In the genomic region with DNA sequence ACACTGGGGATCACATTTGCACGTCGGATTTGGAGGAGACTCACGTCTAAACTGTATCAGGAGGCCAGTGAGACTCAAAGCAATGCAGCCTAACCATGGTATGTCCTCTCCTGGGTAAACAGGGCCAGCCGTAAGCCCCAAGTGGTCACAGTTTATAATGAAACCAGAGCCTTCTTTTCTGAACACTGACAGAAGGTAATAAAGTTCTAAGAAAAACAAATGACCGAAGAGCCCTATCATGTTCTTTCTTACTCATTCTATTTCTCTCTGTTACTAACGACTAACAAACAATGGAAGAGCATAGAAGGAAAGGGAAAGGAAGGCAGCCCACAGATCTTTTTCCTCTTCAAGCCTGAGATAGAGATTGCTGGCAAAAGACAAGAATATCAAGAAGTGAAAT, we compare ENCODE assay signal across 26 cellular contexts.
"Had no signal": no experiment of that assay in that cellular context is flagged by ENCODE, and none has a peak within 500 bp of the region (broad histone marks: within the 10 kb centered on the region; RNA-seq: fewer than 3 reads in every experiment).

No MANE protein-coding gene starts in this region.

- H3K36me3 ChIP-seq: ascending aorta, gastrocnemius medialis, right atrium auricular region, stomach, thyroid gland, upper lobe of right lung had no signal

- H3K27me3 ChIP-seq: ascending aorta, gastrocnemius medialis, right atrium auricular region, stomach, thyroid gland, upper lobe of right lung had no signal

- H3K27ac ChIP-seq: ascending aorta, gastrocnemius medialis, parathyroid adenoma, right atrium auricular region, stomach, thyroid gland, upper lobe of right lung, VCaP had no signal

- H3K4me3 ChIP-seq: ascending aorta, gastrocnemius medialis, right atrium auricular region, stomach, thyroid gland, upper lobe of right lung had no signal

- DNase-seq: activated CD4-positive, alpha-beta memory T cell treated with anti-CD3 and anti-CD28 coated beads for 36 hours; activated CD4-positive, alpha-beta T cell treated with anti-CD3 and anti-CD28 coated beads for 48 hours; activated CD8-positive, alpha-beta memory T cell treated with anti-CD3 and anti-CD28 coated beads, Interleukin-2, amount 50 U/mL, for 4 hours; activated effector memory CD4-positive, alpha-beta T cell treated with anti-CD3 and anti-CD28 coated beads, Interleukin-2, amount 50 U/mL, for 16 hours; activated naive CD4-positive, alpha-beta T cell treated with anti-CD3 and anti-CD28 coated beads, Interleukin-2, amount 10 ng/mL, durations not matched to agents 7 days and 5 days; activated naive CD8-positive, alpha-beta T cell treated with anti-CD3 and anti-CD28 coated beads, Interleukin-2, amount 10 ng/mL, durations not matched to agents 7 days and 5 days; activated T-cell treated with anti-CD3 and anti-CD28 coated beads, Interleukin-2, amount 50 U/mL, for 1 hour; erythroblast; gastrocnemius medialis; glutamatergic neuron; islet precursor cell; left cardiac atrium; midbrain; naive thymus-derived CD4-positive, alpha-beta T cell; occipital lobe; stimulated activated CD4-positive, alpha-beta T cell treated with anti-CD3 and anti-CD28 coated beads, Interleukin-15, amount 100 ng/mL, for 24 hours; stimulated activated CD4-positive, alpha-beta T cell treated with anti-CD3 and anti-CD28 coated beads, Interleukin-2, amount 100 ng/mL, for 24 hours; stimulated activated naive B cell treated with anti-CD40 and anti-IgM and Interleukin-4, amounts not matched to agents 10 μg/mL and 1 μg/mL and 100 μg/mL, for 72 hours; stomach; thyroid gland; upper lobe of right lung had no signal

- ATAC-seq: activated CD4-positive, CD25-positive, alpha-beta regulatory T cell treated with anti-CD3 and anti-CD28 coated beads, Interleukin-2, amount 50 U/mL, for 24 hours; gastrocnemius medialis; left cardiac atrium; naive thymus-derived CD4-positive, alpha-beta T cell; stimulated activated naive B cell treated with anti-CD40 and anti-IgM and Interleukin-4, amounts not matched to agents 10 μg/mL and 1 μg/mL and 100 μg/mL, for 72 hours; upper lobe of right lung had no signal
